In genomic region chr13:23888658-23889597, GRCh38 we compare ENCODE assay signal across 8 cellular contexts. TPM values are rescaled to one million over a fixed set of nuclear protein-coding genes. Genes with fewer than 3 reads are reported as not detected.
DNase-seq lines count a peak whose midpoint lies in the region; ATAC-seq, FAIRE-seq and TF ChIP-seq lines count a peak whose summit lies in the region.

MIPEP (minus strand) TSS chr13:23889400; CDS start chr13:23889320, 80 bp downstream.

- DNase-seq in GM12891 (ENCODE audit: insufficient read length, low spot score) (peak; percentile 91), NCI-H1417 (lab: John Stamatoyannopoulos, UW) (peak; percentile 89 to 95 (median 91)), T-helper 1 cell (peak; percentile 66 to 93 (median 73)), amniotic epithelial cell (ENCODE audit: low read depth) (peak; percentile 93), heart right ventricle (peak; percentile 92 to 94), posterior vena cava (ENCODE audit: low spot score) (peak; percentile 98), upper lobe of right lung (peak; percentile 98)

- intact Hi-C loops in heart right ventricle (cut with DNase I) (loop anchor here in 2 of 10 donors (5.0 kb wide), 1 partner anchor 422 kb away; no protein-coding TSS in a partner anchor), posterior vena cava (cut with DNase I) (loop anchor here in 1 of 2 donors (10.0 kb wide), 1 partner anchor 314 kb away; the partner anchor contains the start of gene TNFRSF19), upper lobe of right lung (cut with DNase I) (no loop called here)

- TF ChIP-seq CTCF in heart right ventricle (IDR thresholded peaks at IDR 0.05) (peak; percentile 45 to 96 (median 78)), upper lobe of right lung (IDR thresholded peaks at IDR 0.05) (peak; percentile 83)

- H3K36me3 ChIP-seq in heart right ventricle (peaks cover 0 to 21% (median 8%) of the 10 kb centered on the region in 9 donors), upper lobe of right lung (peaks cover 13% of the 10 kb centered on the region)

- no peaks in the 10 kb centered on the region for H3K27me3 ChIP-seq in heart right ventricle
- no peaks in the 10 kb centered on the region for H3K27me3 ChIP-seq in upper lobe of right lung

- TF ChIP-seq POLR2A in GM12891 (IDR thresholded peaks at IDR 0.05; ENCODE audit: low read depth, low read length): no peak

- peak; percentile 97 for FAIRE-seq in GM12891 (lab: Jason Lieb, UNC)

- H3K9me3 ChIP-seq in heart right ventricle (no peaks in the 10 kb centered on the region), upper lobe of right lung (no peaks in the 10 kb centered on the region)

- H3K4me1 ChIP-seq in heart right ventricle: peaks cover 0 to 28% (median 11%) of the 10 kb centered on the region in 9 donors
- H3K4me1 ChIP-seq in upper lobe of right lung: peaks cover 16% of the 10 kb centered on the region

- WGBS in heart right ventricle, 2 donors: 0% methylated on average over 73 of the region's 73 CpGs

- H3K27ac ChIP-seq in heart right ventricle (peak within 1 kb of the TSS; percentile 59 to 94 (median 86)), upper lobe of right lung (peak within 1 kb of the TSS; percentile 91)

- ATAC-seq in HG02763 (IDR thresholded peaks at IDR 0.05; ENCODE audit: unreplicated experiment) (peak; percentile 94), heart right ventricle (peak; percentile 99), upper lobe of right lung (peak; percentile 98)

- H3K4me3 ChIP-seq in heart right ventricle (peak within 1 kb of the TSS; percentile 70 to 100 (median 89)), upper lobe of right lung (peak within 1 kb of the TSS; percentile 86)

TF ChIP-seq in GM12891, 5 proteins besides CTCF, POLR2A, EP300 and RAD21:
- TF ChIP-seq SPI1 (IDR thresholded peaks at IDR 0.05; ENCODE audit: low read depth, low read length) (no peak; the same call in 1 of the 2 replicates), POU2F2 (IDR thresholded peaks at IDR 0.05; ENCODE audit: low read depth, low read length) (peak; percentile 9; the same call in 1 of the 2 replicates), TAF1 (IDR thresholded peaks at IDR 0.05; ENCODE audit: low read depth, low read length) (peak; percentile 33; the same call in 1 of the 2 replicates), POLR2AphosphoS5 (IDR thresholded peaks at IDR 0.05; ENCODE audit: low read depth, low read length) (0 out of 2 replicates have a peak, but pooled peaks have one; percentile 57), PAX5 (IDR thresholded peaks at IDR 0.05; ENCODE audit: insufficient read depth, low read length, severe bottlenecking) (no peak)

RNA-seq across cellular contexts. Expression of gene MIPEP, which starts in this region (rescaled TPM):
- polyA plus RNA-seq in GM12891 (2012; ENCODE audit: low read depth, missing spikeins): 26.9 TPM
- 10 to 100 TPM; 28.7 to 83.4 (median 47.3) TPM for total RNA-seq in heart right ventricle
- polyA plus RNA-seq in heart right ventricle: 10 to 100 TPM; 23.4 to 44.3 TPM
- total RNA-seq in posterior vena cava: 10 to 100 TPM; 15.0 to 15.7 TPM
- total RNA-seq in upper lobe of right lung: 13.3 TPM

Comparison
In these comparisons a context has a peak if more than half of its experiments do, and no peak if none do; other contexts are left out.
1. Peak in every context shown above with its lines: DNase-seq, ATAC-seq, H3K4me3 ChIP-seq and H3K27ac ChIP-seq.